In genomic region chr1:115595279-115596079, GRCh38 we compare ENCODE assay signal across 8 cellular contexts.
A peak's percentile ranks its signal among the peaks of the same experiment; 100 is the strongest.
DNase-seq lines count a peak whose midpoint lies in the region; ATAC-seq lines count a peak whose summit lies in the region.

No MANE protein-coding gene starts in this region.

- peak; percentile 93 for DNase-seq in GM04504 (ENCODE audit: low read depth)
- peak; percentile 89 for DNase-seq in NCI-H2227 (lab: John Stamatoyannopoulos, UW; ENCODE audit: unreplicated experiment)
- DNase-seq in activated CD4-positive, CD25-positive, alpha-beta regulatory T cell treated with anti-CD3 and anti-CD28 coated beads, Interleukin-2, amount 50 U/mL, for 16 hours (ENCODE audit: low read depth, low spot score): peak; percentile 22
- DNase-seq in cerebellar cortex (ENCODE audit: low spot score): peak; percentile 92
- peak; percentile 95 for DNase-seq in kidney tubule cell (ENCODE audit: low spot score)
- DNase-seq in stimulated activated CD4-positive, alpha-beta T cell treated with anti-CD3 and anti-CD28 coated beads, Interleukin-4, amount 100 ng/mL, for 4 hours: peak; percentile 26 to 60

- ATAC-seq in HG03039 (IDR thresholded peaks at IDR 0.05; ENCODE audit: unreplicated experiment) (peak; percentile 78), GM19452 (IDR thresholded peaks at IDR 0.05; ENCODE audit: unreplicated experiment) (no peak)

Comparison
In these comparisons a context has a peak if more than half of its experiments do, and no peak if none do; other contexts are left out.
1. DNase-seq: peak in every context shown above with its lines; median percentile 95 in kidney tubule cell; 93 in GM04504; 92 in cerebellar cortex; 89 in NCI-H2227; 43 in stimulated activated CD4-positive, alpha-beta T cell treated with anti-CD3 and anti-CD28 coated beads, Interleukin-4, amount 100 ng/mL, for 4 hours; 22 in activated CD4-positive, CD25-positive, alpha-beta regulatory T cell treated with anti-CD3 and anti-CD28 coated beads, Interleukin-2, amount 50 U/mL, for 16 hours.